22 cellular contexts compared by ENCODE assay signal in the genomic region with DNA sequence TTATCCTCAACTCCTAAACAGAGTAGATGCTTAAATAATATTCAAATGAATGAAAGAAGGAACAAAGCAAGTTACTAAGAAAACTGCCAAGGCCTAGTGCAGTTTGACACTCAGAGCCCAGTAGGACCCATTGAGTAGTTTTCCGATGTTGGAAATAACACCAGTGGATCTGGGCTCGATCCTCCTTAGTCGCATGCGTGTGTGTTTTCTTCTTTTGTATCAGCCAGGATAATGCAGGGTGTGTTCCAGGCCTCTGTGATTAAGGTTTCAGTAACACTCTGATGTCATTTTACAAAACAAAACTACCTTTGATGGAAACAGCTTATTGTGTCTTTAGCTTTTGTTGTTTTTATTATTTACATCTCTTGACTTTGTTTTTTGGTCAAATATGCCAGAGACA. TPM values are rescaled to one million over a fixed set of nuclear protein-coding genes. Genes with fewer than 3 reads are reported as not detected.
DNase-seq lines count a peak whose midpoint lies in the region; ATAC-seq and TF ChIP-seq lines count a peak whose summit lies in the region.
"Had no signal": no experiment of that assay in that cellular context is flagged by ENCODE, and none has a peak within 500 bp of the region (broad histone marks: within the 10 kb centered on the region; RNA-seq: fewer than 3 reads in every experiment).

No MANE protein-coding gene starts in this region.

- H3K27me3 Mint-ChIP-seq in activated T-cell treated with anti-CD3 and anti-CD28 coated beads, Interleukin-2, amount 50 U/mL, for 24 hours: no peaks in the 10 kb centered on the region
- H3K27me3 Mint-ChIP-seq in activated CD4-positive, alpha-beta memory T cell treated with anti-CD3 and anti-CD28 coated beads for 36 hours: no peaks in the 10 kb centered on the region
- no peaks in the 10 kb centered on the region for H3K27me3 Mint-ChIP-seq in chondrocyte (ENCODE audit: low read depth)
- H3K27me3 Mint-ChIP-seq: activated naive CD4-positive, alpha-beta T cell treated with anti-CD3 and anti-CD28 coated beads, Interleukin-2, amount 50 U/mL, for 24 hours; B cell had no signal

- CTCF ChIA-PET in activated CD4-positive, alpha-beta memory T cell treated with anti-CD3 and anti-CD28 coated beads for 36 hours (lab: Charles Lee): interaction anchor here (1.1 to 2.0 kb wide), 2 partner anchors 119 to 122 kb away, joined by 3 to 10 read pairs; no protein-coding TSS in a partner anchor

- POLR2A ChIA-PET in activated CD4-positive, alpha-beta memory T cell treated with anti-CD3 and anti-CD28 coated beads for 36 hours (lab: Charles Lee): interaction anchor here (0.7 to 2.5 kb wide), 6 partner anchors 9 to 99 kb away, joined by 3 to 9 read pairs (median 3); no protein-coding TSS in a partner anchor

- no peaks in the 10 kb centered on the region for H3K9me3 Mint-ChIP-seq in activated T-cell treated with anti-CD3 and anti-CD28 coated beads, Interleukin-2, amount 50 U/mL, for 24 hours
- H3K9me3 Mint-ChIP-seq in activated CD4-positive, alpha-beta memory T cell treated with anti-CD3 and anti-CD28 coated beads for 36 hours: no peaks in the 10 kb centered on the region
- no peaks in the 10 kb centered on the region for H3K9me3 Mint-ChIP-seq in chondrocyte (ENCODE audit: low read depth)
- no peaks in the 10 kb centered on the region for H3K9me3 Mint-ChIP-seq in stimulated activated effector memory CD8-positive, alpha-beta T cell treated with anti-CD3 and anti-CD28 coated beads, Interleukin-12 subunit alpha, Interleukin-12 subunit beta, amount 100 ng/mL, for 72 hours
- H3K9me3 Mint-ChIP-seq: activated naive CD4-positive, alpha-beta T cell treated with anti-CD3 and anti-CD28 coated beads, Interleukin-2, amount 50 U/mL, for 24 hours had no signal

- DNase-seq in activated T-cell treated with anti-CD3 and anti-CD28 coated beads, Interleukin-2, amount 50 U/mL, for 24 hours: no peak
- DNase-seq in activated T-cell treated with anti-CD3 and anti-CD28 coated beads, Interleukin-2, amount 50 U/mL, for 48 hours: no peak
- DNase-seq in activated CD4-positive, alpha-beta memory T cell treated with anti-CD3 and anti-CD28 coated beads for 36 hours: no peak
- DNase-seq in chondrocyte (ENCODE audit: low spot score) (no peak), DMS153 (lab: John Stamatoyannopoulos, UW) (no peak), amniotic stem cell (lab: John Stamatoyannopoulos, UW) (no peak)
- DNase-seq in stimulated activated effector memory CD8-positive, alpha-beta T cell treated with anti-CD3 and anti-CD28 coated beads, Interleukin-12 subunit alpha, Interleukin-12 subunit beta, amount 100 ng/mL, for 72 hours (ENCODE audit: low spot score in 2 of 2): no peak
- DNase-seq: heart left ventricle, Karpas-422, left cardiac atrium, mammary epithelial cell, MV-4-11, NCI-H1694, NCI-H2171, NCI-H524, SHP77 treated with DMSO at 0.1 percent for 48 hours, substantia nigra had no signal

- peaks cover 52% of the 10 kb centered on the region for H3K36me3 Mint-ChIP-seq in activated T-cell treated with anti-CD3 and anti-CD28 coated beads, Interleukin-2, amount 50 U/mL, for 24 hours (ENCODE audit: low read depth)
- H3K36me3 Mint-ChIP-seq in activated CD4-positive, alpha-beta memory T cell treated with anti-CD3 and anti-CD28 coated beads for 36 hours: peaks cover under 1% of the 10 kb centered on the region
- H3K36me3 Mint-ChIP-seq in chondrocyte (ENCODE audit: low read depth): no peaks in the 10 kb centered on the region
- H3K36me3 Mint-ChIP-seq in stimulated activated effector memory CD8-positive, alpha-beta T cell treated with anti-CD3 and anti-CD28 coated beads, Interleukin-12 subunit alpha, Interleukin-12 subunit beta, amount 100 ng/mL, for 72 hours: peaks cover 7% of the 10 kb centered on the region

- intact Hi-C loops in activated CD4-positive, alpha-beta memory T cell treated with anti-CD3 and anti-CD28 coated beads for 36 hours (cut with micrococcal nuclease): no loop called here

- H3K4me3 Mint-ChIP-seq in activated T-cell treated with anti-CD3 and anti-CD28 coated beads, Interleukin-2, amount 50 U/mL, for 24 hours: no peak overlapping the region
- H3K4me3 Mint-ChIP-seq in activated CD4-positive, alpha-beta memory T cell treated with anti-CD3 and anti-CD28 coated beads for 36 hours: no peak overlapping the region
- no peak overlapping the region for H3K4me3 Mint-ChIP-seq in chondrocyte (ENCODE audit: unreplicated experiment)
- H3K4me3 Mint-ChIP-seq in stimulated activated effector memory CD8-positive, alpha-beta T cell treated with anti-CD3 and anti-CD28 coated beads, Interleukin-12 subunit alpha, Interleukin-12 subunit beta, amount 100 ng/mL, for 72 hours: peak overlapping the region; percentile 50

- peak overlapping the region; percentile 70 for H3K27ac Mint-ChIP-seq in activated T-cell treated with anti-CD3 and anti-CD28 coated beads, Interleukin-2, amount 50 U/mL, for 24 hours
- H3K27ac Mint-ChIP-seq in activated CD4-positive, alpha-beta memory T cell treated with anti-CD3 and anti-CD28 coated beads for 36 hours: peak overlapping the region; percentile 73
- peak overlapping the region; percentile 32 for H3K27ac Mint-ChIP-seq in chondrocyte (ENCODE audit: unreplicated experiment)
- peak overlapping the region; percentile 83 for H3K27ac Mint-ChIP-seq in stimulated activated effector memory CD8-positive, alpha-beta T cell treated with anti-CD3 and anti-CD28 coated beads, Interleukin-12 subunit alpha, Interleukin-12 subunit beta, amount 100 ng/mL, for 72 hours

- no peak for ATAC-seq in stimulated activated effector memory CD8-positive, alpha-beta T cell treated with anti-CD3 and anti-CD28 coated beads, Interleukin-12 subunit alpha, Interleukin-12 subunit beta, amount 100 ng/mL, for 72 hours
- ATAC-seq in GM18909 (IDR thresholded peaks at IDR 0.05; ENCODE audit: poor library complexity, unreplicated experiment): no peak
- ATAC-seq: HCT116, heart left ventricle, left cardiac atrium, Panc1 had no signal

- TF ChIP-seq CTCF in chondrocyte (IDR thresholded peaks at IDR 0.05): no peak

- peaks cover 77% of the 10 kb centered on the region for H3K4me1 Mint-ChIP-seq in activated T-cell treated with anti-CD3 and anti-CD28 coated beads, Interleukin-2, amount 50 U/mL, for 24 hours (ENCODE audit: low read depth)
- H3K4me1 Mint-ChIP-seq in activated CD4-positive, alpha-beta memory T cell treated with anti-CD3 and anti-CD28 coated beads for 36 hours (ENCODE audit: low read depth): peaks cover 66% of the 10 kb centered on the region
- H3K4me1 Mint-ChIP-seq in chondrocyte (ENCODE audit: low read depth): peaks cover 41% of the 10 kb centered on the region
- H3K4me1 Mint-ChIP-seq in stimulated activated effector memory CD8-positive, alpha-beta T cell treated with anti-CD3 and anti-CD28 coated beads, Interleukin-12 subunit alpha, Interleukin-12 subunit beta, amount 100 ng/mL, for 72 hours: peaks cover 51% of the 10 kb centered on the region

RNA-seq across cellular contexts. Expression of a gene that starts 24.5 kb away (rescaled TPM):
- 10 to 100 TPM; 55.0 to 60.8 TPM for total RNA-seq in activated CD4-positive, alpha-beta memory T cell treated with anti-CD3 and anti-CD28 coated beads for 36 hours
- 52.9 to 60.6 TPM (median 59.3 TPM) in 3 replicates for total RNA-seq in chondrocyte

Comparison
In these comparisons a context has a peak if more than half of its experiments do, and no peak if none do; other contexts are left out.
1. H3K27ac Mint-ChIP-seq: peak in every context shown above with its lines; median percentile 83 in stimulated activated effector memory CD8-positive, alpha-beta T cell treated with anti-CD3 and anti-CD28 coated beads, Interleukin-12 subunit alpha, Interleukin-12 subunit beta, amount 100 ng/mL, for 72 hours; 73 in activated CD4-positive, alpha-beta memory T cell treated with anti-CD3 and anti-CD28 coated beads for 36 hours; 70 in activated T-cell treated with anti-CD3 and anti-CD28 coated beads, Interleukin-2, amount 50 U/mL, for 24 hours; 32 in chondrocyte.